35 cellular contexts compared by ENCODE assay signal in genomic region chr19:1015061-1015781, GRCh38. TPM values are rescaled to one million over a fixed set of nuclear protein-coding genes. Genes with fewer than 3 reads are reported as not detected.
A peak's percentile ranks its signal among the peaks of the same experiment; 100 is the strongest.
DNase-seq lines count a peak whose midpoint lies in the region; ATAC-seq, FAIRE-seq and TF ChIP-seq lines count a peak whose summit lies in the region.
"Had no signal": no experiment of that assay in that cellular context is flagged by ENCODE, and none has a peak within 500 bp of the region (broad histone marks: within the 10 kb centered on the region; RNA-seq: fewer than 3 reads in every experiment).

No MANE protein-coding gene starts in this region.

- H3K36me3 ChIP-seq in HEK293 (ENCODE audit: control insufficient read depth in 2 of 2, insufficient read depth in 1 of 2, low read length in 2 of 2) (peaks cover 0 to 71% of the 10 kb centered on the region in 2 experiments; a peak in 1 of 3 replicates), kidney (ENCODE audit: control insufficient read depth in 1 of 2, insufficient read depth in 2 of 2, low read length in 2 of 2) (peaks cover 0 to 10% of the 10 kb centered on the region in 2 donors), spleen (peaks cover 3 to 82% (median 48%) of the 10 kb centered on the region in 6 donors)
- H3K36me3 ChIP-seq: ovary had no signal

- CTCF ChIA-PET in HEK293 (lab: Yijun Ruan, JAX) = interaction anchor here (1.5 kb wide), 1 partner anchor 15 kb away, joined by 3 read pairs; the partner anchor contains the start of gene GRIN3B
- CTCF ChIA-PET in activated naive CD4-positive, alpha-beta T cell treated with anti-CD3 and anti-CD28 coated beads, Interleukin-2, amount 10 ng/mL, durations not matched to agents 7 days and 5 days (lab: Charles Lee) = interaction anchor here (0.6 kb wide), 1 partner anchor 723 kb away, joined by 3 read pairs; no protein-coding TSS in a partner anchor

- H3K9me3 ChIP-seq in HEK293 (ENCODE audit: control insufficient read depth, insufficient read depth, low read depth, low read length) (no peaks in the 10 kb centered on the region), kidney (ENCODE audit: control insufficient read depth in 1 of 2, low read length in 2 of 2) (no peaks in the 10 kb centered on the region), spleen (no peaks in the 10 kb centered on the region)
- H3K9me3 ChIP-seq: BLaER1, gastroesophageal sphincter, MG63, ovary, Peyer's patch, testis had no signal

- H3K27me3 ChIP-seq in spleen (replicated peaks in 1 of 7) = no peaks in the 10 kb centered on the region
- H3K27me3 ChIP-seq: BLaER1, dorsolateral prefrontal cortex, gastroesophageal sphincter, MG63, ovary, Peyer's patch, testis had no signal

- no peak overlapping the region for H3K27ac Mint-ChIP-seq in activated T-helper 17 cell treated with anti-CD3 and anti-CD28 coated beads, Interleukin-2, amount 50 U/mL, for 72 hours
- H3K27ac Mint-ChIP-seq in activated naive CD4-positive, alpha-beta T cell treated with anti-CD3 and anti-CD28 coated beads, Interleukin-2, amount 10 ng/mL, durations not matched to agents 7 days and 5 days = no peak overlapping the region
- H3K27ac Mint-ChIP-seq: activated naive CD4-positive, alpha-beta T cell treated with anti-CD3 and anti-CD28 coated beads, Interleukin-2, amount 50 U/mL, for 24 hours; activated T-helper 2 cell treated with anti-CD3 and anti-CD28 coated beads, Interferon-gamma antibody, Interleukin-2, Interleukin-4, amounts not matched to agents 10 μg/mL and 5 μg/mL and 100 μg/mL, durations not matched to agents 14 hours and 24 hours and 36 hours; natural killer cell treated with Interleukin-12 subunit alpha and Interleukin-12 subunit beta and Interleukin-15 and Interleukin-18, amount 100 ng/mL, for 72 hours; T-helper 2 cell treated with Interferon-gamma antibody and Interleukin-4, amounts not matched to agents 5 μg/mL and 100 μg/mL, for 36 hours had no signal

- peak overlapping the region; percentile 91 for H3K4me3 Mint-ChIP-seq in activated T-helper 17 cell treated with anti-CD3 and anti-CD28 coated beads, Interleukin-2, amount 50 U/mL, for 72 hours
- no peak overlapping the region for H3K4me3 Mint-ChIP-seq in activated naive CD4-positive, alpha-beta T cell treated with anti-CD3 and anti-CD28 coated beads, Interleukin-2, amount 10 ng/mL, durations not matched to agents 7 days and 5 days
- H3K4me3 Mint-ChIP-seq: activated CD8-positive, alpha-beta T cell treated with anti-CD3 and anti-CD28 coated beads for 36 hours; natural killer cell treated with Interleukin-12 subunit alpha and Interleukin-12 subunit beta and Interleukin-15 and Interleukin-18, amount 100 ng/mL, for 72 hours; T-helper 2 cell treated with Interferon-gamma antibody and Interleukin-4, amounts not matched to agents 5 μg/mL and 100 μg/mL, for 36 hours had no signal

- H3K9ac ChIP-seq in kidney (ENCODE audit: low read length in 2 of 2) = no peak overlapping the region
- H3K9ac ChIP-seq: BLaER1 had no signal

- TF ChIP-seq CTCF in HEK293 (tag by site-specific recombination; IDR thresholded peaks at IDR 0.05) (no peak), kidney (IDR thresholded peaks at IDR 0.05; ENCODE audit: borderline replicate concordance, extremely low read depth, insufficient read depth) (no peak), spleen (IDR thresholded peaks at IDR 0.05 in 8 of 11, conservative IDR thresholded peaks at IDR 0.05 in 3 of 11) (no peak)

- H3K36me3 Mint-ChIP-seq in activated T-helper 17 cell treated with anti-CD3 and anti-CD28 coated beads, Interleukin-2, amount 50 U/mL, for 72 hours (ENCODE audit: low read depth) = peaks cover 17% of the 10 kb centered on the region
- peaks cover 16% of the 10 kb centered on the region for H3K36me3 Mint-ChIP-seq in activated naive CD4-positive, alpha-beta T cell treated with anti-CD3 and anti-CD28 coated beads, Interleukin-2, amount 10 ng/mL, durations not matched to agents 7 days and 5 days
- H3K36me3 Mint-ChIP-seq: activated naive CD4-positive, alpha-beta T cell treated with anti-CD3 and anti-CD28 coated beads, Interleukin-2, amount 50 U/mL, for 24 hours; natural killer cell treated with Interleukin-12 subunit alpha and Interleukin-12 subunit beta and Interleukin-15 and Interleukin-18, amount 100 ng/mL, for 72 hours had no signal

- POLR2A ChIA-PET in HEK293 (lab: Yijun Ruan, JAX) = interaction anchor here (0.6 to 1.2 kb wide), 2 partner anchors 8 to 241 kb away, joined by 3 to 4 read pairs; no protein-coding TSS in a partner anchor

- H3K9me3 Mint-ChIP-seq in activated T-helper 17 cell treated with anti-CD3 and anti-CD28 coated beads, Interleukin-2, amount 50 U/mL, for 72 hours = no peaks in the 10 kb centered on the region
- H3K9me3 Mint-ChIP-seq in activated naive CD4-positive, alpha-beta T cell treated with anti-CD3 and anti-CD28 coated beads, Interleukin-2, amount 10 ng/mL, durations not matched to agents 7 days and 5 days = no peaks in the 10 kb centered on the region
- H3K9me3 Mint-ChIP-seq: activated CD8-positive, alpha-beta T cell treated with anti-CD3 and anti-CD28 coated beads for 36 hours; activated naive CD4-positive, alpha-beta T cell treated with anti-CD3 and anti-CD28 coated beads, Interleukin-2, amount 50 U/mL, for 24 hours; activated T-helper 2 cell treated with anti-CD3 and anti-CD28 coated beads, Interferon-gamma antibody, Interleukin-2, Interleukin-4, amounts not matched to agents 10 μg/mL and 5 μg/mL and 100 μg/mL, durations not matched to agents 14 hours and 24 hours and 36 hours; natural killer cell treated with Interleukin-12 subunit alpha and Interleukin-12 subunit beta and Interleukin-15 and Interleukin-18, amount 100 ng/mL, for 72 hours; T-helper 2 cell treated with Interferon-gamma antibody and Interleukin-4, amounts not matched to agents 5 μg/mL and 100 μg/mL, for 36 hours had no signal

- no peak for FAIRE-seq in kidney (lab: Jason Lieb, UNC)
- FAIRE-seq: GM12891 had no signal

- intact Hi-C loops in kidney (cut with DNase I) (no loop called here), spleen (cut with DNase I; ENCODE audit: low total_unique reads) (no loop called here)

- H3K27me3 Mint-ChIP-seq in activated T-helper 17 cell treated with anti-CD3 and anti-CD28 coated beads, Interleukin-2, amount 50 U/mL, for 72 hours = no peaks in the 10 kb centered on the region
- no peaks in the 10 kb centered on the region for H3K27me3 Mint-ChIP-seq in activated naive CD4-positive, alpha-beta T cell treated with anti-CD3 and anti-CD28 coated beads, Interleukin-2, amount 10 ng/mL, durations not matched to agents 7 days and 5 days
- H3K27me3 Mint-ChIP-seq: activated CD8-positive, alpha-beta T cell treated with anti-CD3 and anti-CD28 coated beads for 36 hours; activated naive CD4-positive, alpha-beta T cell treated with anti-CD3 and anti-CD28 coated beads, Interleukin-2, amount 50 U/mL, for 24 hours; natural killer cell treated with Interleukin-12 subunit alpha and Interleukin-12 subunit beta and Interleukin-15 and Interleukin-18, amount 100 ng/mL, for 72 hours had no signal

- peak; percentile 74 for DNase-seq in kidney
- no peak for DNase-seq in spleen
- DNase-seq in activated naive CD4-positive, alpha-beta T cell treated with anti-CD3 and anti-CD28 coated beads, Interleukin-2, amount 10 ng/mL, durations not matched to agents 7 days and 5 days = no peak
- DNase-seq in NCI-H69 (lab: John Stamatoyannopoulos, UW) = no peak
- no peak for DNase-seq in NCI-H774 (lab: John Stamatoyannopoulos, UW)
- DNase-seq: activated CD4-positive, alpha-beta T cell treated with anti-CD3 and anti-CD28 coated beads for 1 hour; activated CD8-positive, alpha-beta memory T cell treated with anti-CD3 and anti-CD28 coated beads, Interleukin-2, amount 50 U/mL, for 48 hours; activated CD8-positive, alpha-beta T cell treated with anti-CD3 and anti-CD28 coated beads for 36 hours; amygdala; dorsolateral prefrontal cortex; KG1; left cardiac atrium; MG63; NCI-H2029 treated with DMSO at 0.1 percent for 48 hours; NCI-H526; ovary; SIG-M5; stimulated activated naive CD8-positive, alpha-beta T cell treated with anti-CD3 and anti-CD28 coated beads, Interleukin-15, Interleukin-2, amounts not matched to agents 100 U/mL and 50 U/mL, for 24 hours; testis had no signal

- no peak for TF ChIP-seq POLR2A in spleen (IDR thresholded peaks at IDR 0.05)

- H3K4me1 Mint-ChIP-seq in activated T-helper 17 cell treated with anti-CD3 and anti-CD28 coated beads, Interleukin-2, amount 50 U/mL, for 72 hours = peaks cover 8% of the 10 kb centered on the region
- H3K4me1 Mint-ChIP-seq in activated naive CD4-positive, alpha-beta T cell treated with anti-CD3 and anti-CD28 coated beads, Interleukin-2, amount 10 ng/mL, durations not matched to agents 7 days and 5 days = peaks cover 29% of the 10 kb centered on the region

- no peak overlapping the region for H3K27ac ChIP-seq in HEK293 (ENCODE audit: extremely low read depth, low read depth, low read length)
- no peak overlapping the region for H3K27ac ChIP-seq in kidney (ENCODE audit: low read depth in 2 of 2, low read length in 2 of 2)
- peak overlapping the region in 6 of 8 donors; percentile 27 to 98 (median 96) for H3K27ac ChIP-seq in spleen
- H3K27ac ChIP-seq: BLaER1, ovary, testis had no signal

- H3K4me1 ChIP-seq in HEK293 (ENCODE audit: control insufficient read depth, insufficient read depth, low read length) (peaks cover 7% of the 10 kb centered on the region), kidney (ENCODE audit: control insufficient read depth in 1 of 2, insufficient read depth in 1 of 2, low read depth in 1 of 2, low read length in 2 of 2) (peaks cover 8 to 44% of the 10 kb centered on the region in 2 donors), spleen (peaks cover 56 to 88% (median 71%) of the 10 kb centered on the region in 6 donors)

- ATAC-seq in activated T-helper 17 cell treated with anti-CD3 and anti-CD28 coated beads, Interleukin-2, amount 50 U/mL, for 72 hours (replicated peaks) = no peak
- ATAC-seq: activated CD8-positive, alpha-beta T cell treated with anti-CD3 and anti-CD28 coated beads for 36 hours; gastroesophageal sphincter; left cardiac atrium; natural killer cell treated with Interleukin-12 subunit alpha and Interleukin-12 subunit beta and Interleukin-15 and Interleukin-18, amount 100 ng/mL, for 72 hours; stimulated activated naive CD8-positive, alpha-beta T cell treated with anti-CD3 and anti-CD28 coated beads, Interleukin-15, Interleukin-2, amounts not matched to agents 100 U/mL and 50 U/mL, for 24 hours had no signal

- no peak overlapping the region for H3K4me3 ChIP-seq in HEK293 (ENCODE audit: low read depth, low read length)
- H3K4me3 ChIP-seq in kidney (ENCODE audit: low read length in 2 of 2) = no peak overlapping the region
- H3K4me3 ChIP-seq in spleen = peak overlapping the region in 2 of 8 donors; percentile 4 to 81
- H3K4me3 ChIP-seq: BLaER1, MG63, ovary, Peyer's patch, skin epidermis, testis had no signal

- WGBS in spleen, 5 donors = 85 to 95% (median 88%) methylated on average over 15 to 29 of the region's 29 CpGs

RNA-seq across cellular contexts. Expression of gene TMEM259, which starts 5.7 kb away (rescaled TPM):
- 100 to 1,000 TPM; 101 to 120 TPM for total RNA-seq in activated T-helper 17 cell treated with anti-CD3 and anti-CD28 coated beads, Interleukin-2, amount 50 U/mL, for 72 hours
- total RNA-seq in kidney (180 TPM), spleen (100 to 1,000 TPM; 187 to 275 (median 240) TPM)
- polyA plus RNA-seq in kidney (ENCODE audit: insufficient read depth, low read depth, low replicate concordance) (129 TPM), spleen (100 to 1,000 TPM; 172 to 560 (median 460) TPM)

RNA-seq across cellular contexts. Expression of gene RNU6-2, which starts 6.1 kb away (rescaled TPM):
- not detected for total RNA-seq in activated T-helper 17 cell treated with anti-CD3 and anti-CD28 coated beads, Interleukin-2, amount 50 U/mL, for 72 hours
- not detected for total RNA-seq in kidney
- not detected for polyA plus RNA-seq in kidney (ENCODE audit: insufficient read depth, low read depth, low replicate concordance)
- not detected for total RNA-seq in spleen
- polyA plus RNA-seq in spleen = not detected
- total RNA-seq: activated CD8-positive, alpha-beta T cell treated with anti-CD3 and anti-CD28 coated beads for 36 hours; activated T-helper 2 cell treated with anti-CD3 and anti-CD28 coated beads, Interferon-gamma antibody, Interleukin-2, Interleukin-4, amounts not matched to agents 10 μg/mL and 5 μg/mL and 100 μg/mL, durations not matched to agents 14 hours and 24 hours and 36 hours; chondrocyte; dorsolateral prefrontal cortex; gastroesophageal sphincter; HT-29; left cardiac atrium; lung microvascular endothelial cell; mucosa of gallbladder; natural killer cell treated with Interleukin-12 subunit alpha and Interleukin-12 subunit beta and Interleukin-15 and Interleukin-18, amount 100 ng/mL, for 72 hours; ovary; Peyer's patch; testis; urinary bladder had no signal
- polyA plus RNA-seq: ovary, urinary bladder had no signal

RNA-seq across cellular contexts. Expression of gene CNN2, which starts 11.2 kb away (rescaled TPM):
- 100 to 1,000 TPM; 152 to 246 TPM for total RNA-seq in activated T-helper 17 cell treated with anti-CD3 and anti-CD28 coated beads, Interleukin-2, amount 50 U/mL, for 72 hours
- total RNA-seq in kidney (131 TPM), spleen (100 to 1,000 TPM; 102 to 296 (median 233) TPM)
- polyA plus RNA-seq in kidney (ENCODE audit: insufficient read depth, low read depth, low replicate concordance) (64.1 TPM), spleen (100 to 1,000 TPM; 126 to 147 (median 140) TPM)

RNA-seq across cellular contexts. Expression of gene GRIN3B, which starts 15.0 kb away (rescaled TPM):
- under 1 TPM in 1 of 2 donors, not detected in 1; 0.21 TPM for total RNA-seq in activated T-helper 17 cell treated with anti-CD3 and anti-CD28 coated beads, Interleukin-2, amount 50 U/mL, for 72 hours
- total RNA-seq in kidney = 0.44 TPM
- polyA plus RNA-seq in kidney (ENCODE audit: insufficient read depth, low read depth, low replicate concordance) = 0.15 TPM
- under 1 TPM in 2 of 7 donors, not detected in 5; 0.07 to 0.11 TPM for total RNA-seq in spleen
- not detected for polyA plus RNA-seq in spleen
- total RNA-seq: activated T-helper 2 cell treated with anti-CD3 and anti-CD28 coated beads, Interferon-gamma antibody, Interleukin-2, Interleukin-4, amounts not matched to agents 10 μg/mL and 5 μg/mL and 100 μg/mL, durations not matched to agents 14 hours and 24 hours and 36 hours; gastroesophageal sphincter; HT-29; natural killer cell treated with Interleukin-12 subunit alpha and Interleukin-12 subunit beta and Interleukin-15 and Interleukin-18, amount 100 ng/mL, for 72 hours; Peyer's patch; urinary bladder had no signal

RNA-seq across cellular contexts. Expression of gene ABCA7, which starts 24.7 kb away (rescaled TPM):
- total RNA-seq in activated T-helper 17 cell treated with anti-CD3 and anti-CD28 coated beads, Interleukin-2, amount 50 U/mL, for 72 hours = 10 to 100 TPM; 21.8 to 31.2 TPM
- total RNA-seq in kidney = 20.4 TPM
- 11.7 TPM for polyA plus RNA-seq in kidney (ENCODE audit: insufficient read depth, low read depth, low replicate concordance)
- total RNA-seq in spleen = 100 to 1,000 TPM in 3 of 7 donors, 10 to 100 TPM in 4; 64.6 to 162 (median 94.7) TPM
- 100 to 1,000 TPM in 2 of 3 donors, 10 to 100 TPM in 1; 67.5 to 197 (median 152) TPM for polyA plus RNA-seq in spleen

Comparison
In these comparisons a context has a peak if more than half of its experiments do, and no peak if none do; other contexts are left out.
1. H3K27ac ChIP-seq: peak in spleen (6 of 8); none in HEK293 (single experiment) and kidney (0 of 2).